31 cellular contexts compared by ENCODE assay signal in the genomic region with DNA sequence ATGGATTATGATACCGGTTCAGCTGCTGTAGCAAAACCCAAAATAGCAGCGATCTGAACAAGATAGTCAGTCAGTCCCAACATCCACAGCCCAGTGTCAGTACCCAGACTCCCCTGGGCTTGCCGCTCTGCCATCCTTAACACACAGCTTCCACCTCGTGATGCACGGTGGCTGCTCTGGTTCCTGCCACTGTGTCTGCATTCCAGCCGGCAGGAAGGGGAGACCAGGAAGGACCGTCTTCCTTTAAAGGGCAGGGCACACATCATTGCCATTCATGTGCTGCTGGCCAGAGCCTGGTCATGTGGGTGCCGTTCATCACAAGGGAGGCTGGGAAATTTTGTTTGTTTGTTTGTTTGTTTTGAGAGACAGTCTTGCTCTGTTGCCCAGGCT.
DNase-seq lines count a peak whose midpoint lies in the region; ATAC-seq, FAIRE-seq and TF ChIP-seq lines count a peak whose summit lies in the region.
"Had no signal": no experiment of that assay in that cellular context is flagged by ENCODE, and none has a peak within 500 bp of the region (broad histone marks: within the 10 kb centered on the region; RNA-seq: fewer than 3 reads in every experiment).

No MANE protein-coding gene starts in this region.

- no peak for FAIRE-seq in HepG2 (lab: Jason Lieb, UNC)
- FAIRE-seq: D721Med had no signal

- no peak for TF ChIP-seq RAD21 in HepG2 (CRISPR knock-in tag; IDR thresholded peaks at IDR 0.05)

- TF ChIP-seq EP300 in HepG2 (IDR thresholded peaks at IDR 0.05; ENCODE audit: low read depth in 2 of 2, low read length in 2 of 2): no peak
- TF ChIP-seq EP300 in HepG2 (CRISPR knock-in tag; IDR thresholded peaks at IDR 0.05; ENCODE audit: borderline replicate concordance): no peak
- TF ChIP-seq EP300 in stomach (IDR thresholded peaks at IDR 0.05): no peak

- intact Hi-C loops in HepG2 (cut with micrococcal nuclease; ENCODE audit: unreplicated experiment): loop anchor here (5.0 kb wide), 1 partner anchor 33 kb away; no protein-coding TSS in a partner anchor
- intact Hi-C loops in stomach (cut with DNase I; ENCODE audit: low total_unique reads): no loop called here

- H3K4me3 ChIP-seq in HepG2 (replicated peaks in 1 of 3; ENCODE audit: insufficient read depth in 1 of 3, low read depth in 2 of 3, low read length in 3 of 3) (no peak overlapping the region), stomach (no peak overlapping the region)
- H3K4me3 ChIP-seq: adrenal gland, gastrocnemius medialis, ovary, smooth muscle cell, vagina had no signal

- H3K4me1 ChIP-seq in HepG2 (ENCODE audit: insufficient read depth, low read length) (peaks cover 30% of the 10 kb centered on the region), stomach (no peaks in the 10 kb centered on the region)
- H3K4me1 ChIP-seq: adrenal gland, gastrocnemius medialis had no signal

- POLR2A ChIA-PET in WTC11 (lab: Charles Lee) (no interaction called here), HepG2 (lab: Yijun Ruan, JAX) (interaction anchor here (1.1 kb wide), 1 partner anchor 8 kb away, joined by 3 read pairs; no protein-coding TSS in a partner anchor)

- H3K4me3 Mint-ChIP-seq in activated naive CD4-positive, alpha-beta T cell treated with anti-CD3 and anti-CD28 coated beads, Interleukin-2, amount 50 U/mL, for 24 hours: no peak overlapping the region
- no peak overlapping the region for H3K4me3 Mint-ChIP-seq in WTC11
- H3K4me3 Mint-ChIP-seq: B cell; brain; CD4-positive, alpha-beta memory T cell; nephron progenitor cell had no signal

- CTCF ChIA-PET in WTC11 (lab: Charles Lee): interaction anchor here (1.1 kb wide), 2 partner anchors 27 to 166 kb away, joined by 3 to 5 read pairs; no protein-coding TSS in a partner anchor
- CTCF ChIA-PET in HepG2 (lab: Yijun Ruan, JAX; ENCODE audit: low intra/inter-chr PET ratio, low total read pairs): no interaction called here

- peak overlapping the region; percentile 68 for H3K27ac Mint-ChIP-seq in activated naive CD4-positive, alpha-beta T cell treated with anti-CD3 and anti-CD28 coated beads, Interleukin-2, amount 50 U/mL, for 24 hours
- no peak overlapping the region for H3K27ac Mint-ChIP-seq in WTC11
- H3K27ac Mint-ChIP-seq: B cell; CD4-positive, alpha-beta memory T cell; nephron progenitor cell had no signal

- H3K36me3 ChIP-seq in HepG2 (replicated peaks in 1 of 2; ENCODE audit: control insufficient read depth in 1 of 2, insufficient read depth in 2 of 2, low read length in 2 of 2) (no peaks in the 10 kb centered on the region), stomach (no peaks in the 10 kb centered on the region)
- H3K36me3 ChIP-seq: adrenal gland, gastrocnemius medialis, ovary, vagina had no signal

- TF ChIP-seq POLR2A in HepG2 (IDR thresholded peaks at IDR 0.05; ENCODE audit: insufficient read depth in 1 of 2, low read depth in 2 of 2, low read length in 2 of 2) (no peak), stomach (IDR thresholded peaks at IDR 0.05) (no peak)

- H3K27me3 ChIP-seq in HepG2 (ENCODE audit: control insufficient read depth in 1 of 2, insufficient read depth in 2 of 2, low read length in 2 of 2) (peaks cover 2 to 28% of the 10 kb centered on the region in 2 experiments; a peak in 4 of 5 replicates), stomach (no peaks in the 10 kb centered on the region)
- H3K27me3 ChIP-seq: adrenal gland, gastrocnemius medialis, ovary, vagina had no signal

- in situ Hi-C loops in HepG2 (cut with HindIII; ENCODE audit: extremely low pct_ligation_motif_present, low pct_unique_long_range_greater_than_20kb): no loop called here

- H4K20me1 ChIP-seq in HepG2 (ENCODE audit: insufficient read depth, low read length): no peaks in the 10 kb centered on the region

- H3K9ac ChIP-seq in HepG2 (ENCODE audit: insufficient read depth, low read depth, low read length): no peak overlapping the region
- H3K9ac ChIP-seq: SK-N-SH had no signal

- H3K4me1 Mint-ChIP-seq in activated naive CD4-positive, alpha-beta T cell treated with anti-CD3 and anti-CD28 coated beads, Interleukin-2, amount 50 U/mL, for 24 hours: peaks cover 8% of the 10 kb centered on the region
- peaks cover 19% of the 10 kb centered on the region for H3K4me1 Mint-ChIP-seq in WTC11
- H3K4me1 Mint-ChIP-seq: B cell, brain had no signal

- TF ChIP-seq CTCF in WTC11 (IDR thresholded peaks at IDR 0.05) (no peak), HepG2 (CRISPR knock-in tag; IDR thresholded peaks at IDR 0.05) (no peak), stomach (IDR thresholded peaks at IDR 0.05) (no peak)

- H3K9me3 ChIP-seq in HepG2 (ENCODE audit: low read length): no peaks in the 10 kb centered on the region
- H3K9me3 ChIP-seq in stomach: no peaks in the 10 kb centered on the region
- H3K9me3 ChIP-seq: adrenal gland, gastrocnemius medialis, ovary, SK-N-SH, vagina had no signal

- ATAC-seq in WTC11 (no peak), HepG2 (no peak), GM18909 (IDR thresholded peaks at IDR 0.05; ENCODE audit: poor library complexity, unreplicated experiment) (no peak)
- ATAC-seq: HCT116; stimulated activated naive CD8-positive, alpha-beta T cell treated with anti-CD3 and anti-CD28 coated beads, Interleukin-15, Interleukin-2, amounts not matched to agents 100 U/mL and 50 U/mL, for 24 hours had no signal

- no peak overlapping the region for H2AFZ ChIP-seq in HepG2 (ENCODE audit: low read length)

- no peaks in the 10 kb centered on the region for H3K27me3 Mint-ChIP-seq in activated naive CD4-positive, alpha-beta T cell treated with anti-CD3 and anti-CD28 coated beads, Interleukin-2, amount 50 U/mL, for 24 hours
- H3K27me3 Mint-ChIP-seq in WTC11 (ENCODE audit: low read depth): peaks cover 5% of the 10 kb centered on the region; the same call in 1 of the 2 replicates

- no peak overlapping the region for H3K4me2 ChIP-seq in HepG2 (ENCODE audit: low read depth, low read length)
- H3K4me2 ChIP-seq: SK-N-SH, smooth muscle cell had no signal

- no peaks in the 10 kb centered on the region for H3K9me3 Mint-ChIP-seq in activated naive CD4-positive, alpha-beta T cell treated with anti-CD3 and anti-CD28 coated beads, Interleukin-2, amount 50 U/mL, for 24 hours
- H3K9me3 Mint-ChIP-seq in WTC11: peaks cover 15% of the 10 kb centered on the region

- DNase-seq in activated naive CD4-positive, alpha-beta T cell (lab: John Stamatoyannopoulos, UW): no peak
- DNase-seq in WTC11 (ENCODE audit: low spot score) (no peak), HepG2 (ENCODE audit: low spot score) (no peak), stomach (peak; percentile 17), NCI-H82 (lab: John Stamatoyannopoulos, UW) (no peak), NAMALWA (ENCODE audit: low spot score) (no peak)
- DNase-seq: activated CD4-positive, alpha-beta T cell treated with anti-CD3 and anti-CD28 coated beads, Interleukin-2, amount 50 U/mL, for 4 hours; activated CD4-positive, CD25-positive, alpha-beta regulatory T cell; activated gamma-delta T cell; CD4-positive, alpha-beta memory T cell; DND-41; kidney glomerular epithelial cell; NCI-H1105; NCI-H187 treated with DMSO at 0.1 percent for 48 hours; NCI-H524; nephron progenitor cell; OCI-M1; SK-N-SH; stimulated activated CD4-positive, alpha-beta T cell treated with anti-CD3 and anti-CD28 coated beads, Interleukin-1b, Interleukin-23, amount 100 ng/mL, for 48 hours; stimulated activated naive CD8-positive, alpha-beta T cell treated with anti-CD3 and anti-CD28 coated beads, Interleukin-15, Interleukin-2, amounts not matched to agents 100 U/mL and 50 U/mL, for 24 hours had no signal

- no peak overlapping the region for H3K27ac ChIP-seq in HepG2 (ENCODE audit: extremely low read length, insufficient read depth, low read length)
- no peak overlapping the region for H3K27ac ChIP-seq in stomach
- H3K27ac ChIP-seq: adrenal gland, ovary, vagina had no signal

- no TSS peak for BruUV-seq in HepG2 (replicated peaks; lab: Mats Ljungman, UMichigan)

- WGBS in HepG2 (ENCODE audit: low lambda C conversion rate): 66% methylated on average over 7 of the region's 8 CpGs
- 88 to 95% (median 94%) methylated on average over 8 of the region's 8 CpGs for WGBS in stomach, 5 donors

- H3K79me2 ChIP-seq in HepG2 (ENCODE audit: insufficient read depth, low read length): no peaks in the 10 kb centered on the region

- H3K36me3 Mint-ChIP-seq in activated naive CD4-positive, alpha-beta T cell treated with anti-CD3 and anti-CD28 coated beads, Interleukin-2, amount 50 U/mL, for 24 hours: no peaks in the 10 kb centered on the region
- H3K36me3 Mint-ChIP-seq in WTC11: no peaks in the 10 kb centered on the region
- H3K36me3 Mint-ChIP-seq: brain; CD4-positive, alpha-beta memory T cell had no signal

TF ChIP-seq in WTC11, 78 proteins besides CTCF, POLR2A, EP300 and RAD21:
- TF ChIP-seq ZNF121 (CRISPR knock-in tag; IDR thresholded peaks at IDR 0.05) (peak; percentile 29; the same call in 1 of the 2 replicates), ZNF396 (CRISPR knock-in tag; IDR thresholded peaks at IDR 0.05; ENCODE audit: borderline replicate concordance) (no peak), GTF2I (CRISPR knock-in tag; conservative IDR thresholded peaks at IDR 0.05) (peak; percentile 68; the same call in 1 of the 2 replicates)
TF ChIP-seq in WTC11: peak in this region for 2.

TF ChIP-seq in HepG2, 621 proteins besides CTCF, POLR2A, EP300 and RAD21:
- TF ChIP-seq ZMYM3 (CRISPR knock-in tag; IDR thresholded peaks at IDR 0.05) (peak; percentile 74), PITX1 (CRISPR knock-in tag; IDR thresholded peaks at IDR 0.05) (no peak), NCOA2 (CRISPR knock-in tag; IDR thresholded peaks at IDR 0.05) (no peak)
- TF ChIP-seq, protein P1, sequence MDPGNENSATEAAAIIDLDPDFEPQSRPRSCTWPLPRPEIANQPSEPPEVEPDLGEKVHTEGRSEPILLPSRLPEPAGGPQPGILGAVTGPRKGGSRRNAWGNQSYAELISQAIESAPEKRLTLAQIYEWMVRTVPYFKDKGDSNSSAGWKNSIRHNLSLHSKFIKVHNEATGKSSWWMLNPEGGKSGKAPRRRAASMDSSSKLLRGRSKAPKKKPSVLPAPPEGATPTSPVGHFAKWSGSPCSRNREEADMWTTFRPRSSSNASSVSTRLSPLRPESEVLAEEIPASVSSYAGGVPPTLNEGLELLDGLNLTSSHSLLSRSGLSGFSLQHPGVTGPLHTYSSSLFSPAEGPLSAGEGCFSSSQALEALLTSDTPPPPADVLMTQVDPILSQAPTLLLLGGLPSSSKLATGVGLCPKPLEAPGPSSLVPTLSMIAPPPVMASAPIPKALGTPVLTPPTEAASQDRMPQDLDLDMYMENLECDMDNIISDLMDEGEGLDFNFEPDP (CRISPR knock-in tag; conservative IDR thresholded peaks at IDR 0.05): no peak
- TF ChIP-seq, protein P2, sequence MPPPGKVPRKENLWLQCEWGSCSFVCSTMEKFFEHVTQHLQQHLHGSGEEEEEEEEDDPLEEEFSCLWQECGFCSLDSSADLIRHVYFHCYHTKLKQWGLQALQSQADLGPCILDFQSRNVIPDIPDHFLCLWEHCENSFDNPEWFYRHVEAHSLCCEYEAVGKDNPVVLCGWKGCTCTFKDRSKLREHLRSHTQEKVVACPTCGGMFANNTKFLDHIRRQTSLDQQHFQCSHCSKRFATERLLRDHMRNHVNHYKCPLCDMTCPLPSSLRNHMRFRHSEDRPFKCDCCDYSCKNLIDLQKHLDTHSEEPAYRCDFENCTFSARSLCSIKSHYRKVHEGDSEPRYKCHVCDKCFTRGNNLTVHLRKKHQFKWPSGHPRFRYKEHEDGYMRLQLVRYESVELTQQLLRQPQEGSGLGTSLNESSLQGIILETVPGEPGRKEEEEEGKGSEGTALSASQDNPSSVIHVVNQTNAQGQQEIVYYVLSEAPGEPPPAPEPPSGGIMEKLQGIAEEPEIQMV (CRISPR knock-in tag; IDR thresholded peaks at IDR 0.05; ENCODE audit: low read depth): no peak
